Comparison of ENCODE assay signal across 23 cellular contexts in genomic region chr15:33045066-33045810, GRCh38.
DNase-seq lines count a peak whose midpoint lies in the region; ATAC-seq, FAIRE-seq and TF ChIP-seq lines count a peak whose summit lies in the region.
"Had no signal": no experiment of that assay in that cellular context is flagged by ENCODE, and none has a peak within 500 bp of the region (broad histone marks: within the 10 kb centered on the region; RNA-seq: fewer than 3 reads in every experiment).

No MANE protein-coding gene starts in this region.

- no peak for FAIRE-seq in urothelium cell line (lab: Jason Lieb, UNC)

- H3K27ac ChIP-seq in endodermal cell (ENCODE audit: low read depth, low read length) = no peak overlapping the region
- H3K27ac ChIP-seq: epithelial cell of prostate, gastrocnemius medialis, neural progenitor cell, uterus had no signal

- H3K9me3 Mint-ChIP-seq in endodermal cell = peaks cover 55% of the 10 kb centered on the region

- H3K27me3 ChIP-seq in endodermal cell (ENCODE audit: control insufficient read depth, insufficient read depth, low read length, poor library complexity, severe bottlenecking) = no peaks in the 10 kb centered on the region
- H3K27me3 ChIP-seq: gastrocnemius medialis, neural progenitor cell, uterus had no signal

- TF ChIP-seq CTCF in choroid plexus epithelial cell (conservative IDR thresholded peaks at IDR 0.05; ENCODE audit: low read depth, low read length) = no peak
- no peak for TF ChIP-seq CTCF in retinal pigment epithelial cell (conservative IDR thresholded peaks at IDR 0.05; ENCODE audit: low read depth, low read length)
- TF ChIP-seq CTCF in endodermal cell (conservative IDR thresholded peaks at IDR 0.05) = no peak

- H3K4me1 Mint-ChIP-seq in endodermal cell = no peaks in the 10 kb centered on the region
- H3K4me1 Mint-ChIP-seq: neural progenitor cell had no signal

- ATAC-seq in GM21528 (IDR thresholded peaks at IDR 0.05; ENCODE audit: low FRiP score, unreplicated experiment) = no peak
- ATAC-seq: gastrocnemius medialis, mucosa of descending colon had no signal

- DNase-seq in COLO668 (lab: John Stamatoyannopoulos, UW; ENCODE audit: unreplicated experiment) (peak; percentile 6), LHCN-M2 (ENCODE audit: low read depth) (peak; percentile 42), choroid plexus epithelial cell (ENCODE audit: low read depth) (peak; percentile 61), retinal pigment epithelial cell (ENCODE audit: low read depth) (peak; percentile 59), urothelium cell line (ENCODE audit: low spot score) (no peak), endodermal cell (no peak)
- DNase-seq: activated CD4-positive, CD25-positive, alpha-beta regulatory T cell treated with anti-CD3 and anti-CD28 coated beads, Interleukin-2, amount 50 U/mL, for 72 hours; activated T-cell treated with anti-CD3 and anti-CD28 coated beads, Interleukin-2, amount 50 U/mL, for 1 hour; amygdala; CD4-positive, alpha-beta memory T cell; central memory CD4-positive, alpha-beta T cell; gastrocnemius medialis; HFFc6; islet precursor cell; mucosa of descending colon; NCI-H1105 treated with DMSO at 0.1 percent for 48 hours; NCI-H2107; NCI-H526 treated with DMSO at 0.1 percent for 48 hours; substantia nigra; uterus had no signal

- no peak overlapping the region for H3K9ac ChIP-seq in endodermal cell (ENCODE audit: extremely low read depth, low read length, poor library complexity, severe bottlenecking)
- H3K9ac ChIP-seq: neural progenitor cell had no signal

- peaks cover 30% of the 10 kb centered on the region for H3K9me3 ChIP-seq in endodermal cell (ENCODE audit: control insufficient read depth, low read length)
- H3K9me3 ChIP-seq: gastrocnemius medialis, uterus had no signal

- H3K4me1 ChIP-seq in endodermal cell (ENCODE audit: control insufficient read depth, insufficient read depth, low read length) = no peaks in the 10 kb centered on the region
- H3K4me1 ChIP-seq: gastrocnemius medialis, neural progenitor cell, uterus had no signal

- 74 to 89% methylated on average over 4 to 8 of the region's 8 CpGs for WGBS in endodermal cell (ENCODE audit: insufficient coverage in 1 of 2, insufficient read length in 1 of 2), 2 experiments

- H3K4me3 Mint-ChIP-seq in endodermal cell = no peak overlapping the region
- H3K4me3 Mint-ChIP-seq: CD4-positive, alpha-beta memory T cell; HFFc6; neural progenitor cell had no signal

- H3K27ac Mint-ChIP-seq in endodermal cell = no peak overlapping the region
- H3K27ac Mint-ChIP-seq: CD4-positive, alpha-beta memory T cell; HFFc6; neural progenitor cell had no signal

- H3K27me3 Mint-ChIP-seq in endodermal cell (ENCODE audit: insufficient read depth) = no peaks in the 10 kb centered on the region
- H3K27me3 Mint-ChIP-seq: CD4-positive, alpha-beta memory T cell had no signal

- H3K36me3 ChIP-seq in endodermal cell (ENCODE audit: control insufficient read depth, insufficient read depth, low read length) = no peaks in the 10 kb centered on the region
- H3K36me3 ChIP-seq: gastrocnemius medialis, uterus had no signal

- H3K36me3 Mint-ChIP-seq in endodermal cell (ENCODE audit: low read depth) = peaks cover 7% of the 10 kb centered on the region
- H3K36me3 Mint-ChIP-seq: CD4-positive, alpha-beta memory T cell; neural progenitor cell had no signal

- H3K4me3 ChIP-seq in choroid plexus epithelial cell (ENCODE audit: low read depth, low read length) (no peak overlapping the region), retinal pigment epithelial cell (ENCODE audit: low read length) (no peak overlapping the region), endodermal cell (ENCODE audit: low read length) (no peak overlapping the region)
- H3K4me3 ChIP-seq: gastrocnemius medialis, mucosa of descending colon, neural progenitor cell, uterus had no signal

Comparison
In these comparisons a context has a peak if more than half of its experiments do, and no peak if none do; other contexts are left out.
1. DNase-seq: peak in COLO668 (single experiment), LHCN-M2 (single experiment), choroid plexus epithelial cell (single experiment) and retinal pigment epithelial cell (single experiment); none in urothelium cell line (single experiment) and endodermal cell (single experiment).